20 cellular contexts compared by ENCODE assay signal in the genomic region with DNA sequence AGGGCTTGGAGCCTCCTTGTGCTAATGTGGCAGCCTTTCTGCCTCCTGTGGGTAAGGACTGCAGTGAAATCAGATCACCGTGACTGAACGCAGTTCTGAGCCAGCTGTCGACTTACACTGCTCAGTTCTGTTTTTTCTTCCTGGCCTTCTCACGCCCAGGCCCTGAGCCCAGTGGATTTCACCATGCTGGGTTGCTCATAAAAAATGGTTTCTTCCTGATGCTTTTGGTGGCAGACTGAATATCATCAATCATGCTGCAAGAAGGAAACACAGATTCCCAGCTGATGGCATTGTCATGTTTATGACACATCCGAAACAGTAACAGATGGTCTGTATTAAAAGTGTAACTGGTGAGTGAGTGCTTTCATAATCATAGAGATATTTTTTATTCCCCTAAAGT.
DNase-seq lines count a peak whose midpoint lies in the region; ATAC-seq and TF ChIP-seq lines count a peak whose summit lies in the region.
"Had no signal": no experiment of that assay in that cellular context is flagged by ENCODE, and none has a peak within 500 bp of the region (broad histone marks: within the 10 kb centered on the region; RNA-seq: fewer than 3 reads in every experiment).

No MANE protein-coding gene starts in this region.

- peak; percentile 34 for ATAC-seq in mucosa of descending colon
- ATAC-seq: A549; activated CD4-positive, alpha-beta T cell treated with anti-CD3 and anti-CD28 coated beads for 36 hours; CD8-positive, alpha-beta T cell had no signal

- no peak overlapping the region for H4K91ac ChIP-seq in neuronal stem cell (ENCODE audit: low read depth, low read length, poor library complexity)

- H3K27ac ChIP-seq in neuronal stem cell (replicated peaks; ENCODE audit: low read length) = no peak overlapping the region
- H3K27ac ChIP-seq: A549, SJSA1 had no signal

- intact Hi-C loops in mucosa of descending colon (cut with DNase I, micrococcal nuclease) = no loop called here

- H3K4ac ChIP-seq in neuronal stem cell (ENCODE audit: low read length) = no peak overlapping the region

- no CpG with 5 or more reads among the region's 5 CpGs for WGBS in neuronal stem cell (ENCODE audit: extremely low coverage in 2 of 2, insufficient read length in 2 of 2, insufficient replicate concordance in 1 of 2), 2 donors

- H3K14ac ChIP-seq in neuronal stem cell (ENCODE audit: low read length) = no peak overlapping the region

- no peak overlapping the region for H3K4me2 ChIP-seq in neuronal stem cell (ENCODE audit: insufficient read depth, low read length, poor library complexity, severe bottlenecking)
- H3K4me2 ChIP-seq: A549 had no signal

- TF ChIP-seq CTCF in AG10803 (conservative IDR thresholded peaks at IDR 0.05; ENCODE audit: low read length) (peak; percentile 13; the same call in 1 of the 2 replicates), mucosa of descending colon (IDR thresholded peaks at IDR 0.05) (no peak), GM13977 (IDR thresholded peaks at IDR 0.05; ENCODE audit: extremely low read depth, insufficient read depth, missing control alignments) (no peak)

- H3K9me3 ChIP-seq in mucosa of descending colon = peaks cover 69% of the 10 kb centered on the region
- peaks cover 2 to 13% of the 10 kb centered on the region in 2 donors for H3K9me3 ChIP-seq in neuronal stem cell (replicated peaks in 1 of 2; ENCODE audit: control insufficient read depth in 2 of 2, insufficient read depth in 1 of 2, low read depth in 1 of 2, low read length in 2 of 2)
- H3K9me3 ChIP-seq: A549 had no signal

- H3K4me3 ChIP-seq in AG10803 (ENCODE audit: low read length) (no peak overlapping the region), mucosa of descending colon (no peak overlapping the region), neuronal stem cell (ENCODE audit: low read length in 2 of 2) (no peak overlapping the region)
- H3K4me3 ChIP-seq: A549, esophagus squamous epithelium, SJSA1 had no signal

- H2AFZ ChIP-seq in neuronal stem cell (ENCODE audit: low read length) = no peak overlapping the region

- no peak overlapping the region for H4K8ac ChIP-seq in neuronal stem cell (ENCODE audit: low read depth, low read length)

- H3K9ac ChIP-seq in neuronal stem cell (ENCODE audit: low read depth, low read length, poor library complexity) = no peak overlapping the region

- no peak overlapping the region for H2BK120ac ChIP-seq in neuronal stem cell (ENCODE audit: low read depth, low read length)

- H2AK5ac ChIP-seq in neuronal stem cell (ENCODE audit: low read depth, low read length) = no peak overlapping the region

- H3K27me3 ChIP-seq in neuronal stem cell (ENCODE audit: control insufficient read depth in 3 of 3, insufficient read depth in 3 of 3, low read depth in 1 of 3, low read length in 3 of 3) = no peaks in the 10 kb centered on the region
- H3K27me3 ChIP-seq: esophagus squamous epithelium, SJSA1 had no signal

- H3K79me1 ChIP-seq in neuronal stem cell (ENCODE audit: low read depth, low read length) = no peaks in the 10 kb centered on the region

- H3K36me3 ChIP-seq in mucosa of descending colon (ENCODE audit: low read depth) (no peaks in the 10 kb centered on the region), neuronal stem cell (replicated peaks in 1 of 2; ENCODE audit: control insufficient read depth in 2 of 2, insufficient read depth in 2 of 2, low read length in 2 of 2) (no peaks in the 10 kb centered on the region)
- H3K36me3 ChIP-seq: esophagus squamous epithelium, SJSA1 had no signal

- no peak overlapping the region for H2BK15ac ChIP-seq in neuronal stem cell (ENCODE audit: low read length)

- H3K18ac ChIP-seq in neuronal stem cell (ENCODE audit: low read length) = no peak overlapping the region

- H2BK12ac ChIP-seq in neuronal stem cell (ENCODE audit: low read length) = no peak overlapping the region

- no peak overlapping the region for H2BK5ac ChIP-seq in neuronal stem cell (ENCODE audit: low read length)

- H3K4me1 ChIP-seq in mucosa of descending colon (ENCODE audit: low read depth) (no peaks in the 10 kb centered on the region), neuronal stem cell (ENCODE audit: control insufficient read depth in 2 of 2, insufficient read depth in 1 of 2, low read depth in 1 of 2, low read length in 2 of 2) (no peaks in the 10 kb centered on the region)
- H3K4me1 ChIP-seq: A549, SJSA1 had no signal

- DNase-seq in AG10803 (ENCODE audit: low read depth) (peak; percentile 92), NCI-H1694 treated with DMSO at 0.1 percent for 48 hours (lab: John Stamatoyannopoulos, UW) (peak; percentile 90), cerebellum (ENCODE audit: low spot score) (peak; percentile 52), mucosa of descending colon (peak in 1 of 3 donors; percentile 10), neuronal stem cell (ENCODE audit: low spot score) (no peak), GM13977 (ENCODE audit: low spot score) (no peak), COLO829 (ENCODE audit: low spot score) (no peak), nucleus accumbens (lab: John Stamatoyannopoulos, UW) (no peak)
- DNase-seq: activated CD4-positive, alpha-beta T cell treated with anti-CD3 and anti-CD28 coated beads for 36 hours; activated CD8-positive, alpha-beta memory T cell treated with anti-CD3 and anti-CD28 coated beads, Interleukin-2, amount 50 U/mL, for 4 hours; activated naive CD4-positive, alpha-beta T cell; CD8-positive, alpha-beta T cell; effector CD4-positive, alpha-beta T cell; esophagus squamous epithelium; H7; NCI-H146; NCI-H446; stimulated activated naive CD4-positive, alpha-beta T cell treated with Interleukin-2 at 50 U/mL for 16 hours had no signal

- in situ Hi-C loops in GM13977 (cut with MboI; ENCODE audit: low pct_unique_long_range_greater_than_20kb, low sequenced_read_pairs, unreplicated experiment) = no loop called here

- no peak overlapping the region for H3K23ac ChIP-seq in neuronal stem cell (ENCODE audit: low read depth, low read length, poor library complexity)

Comparison
In these comparisons a context has a peak if more than half of its experiments do, and no peak if none do; other contexts are left out.
1. DNase-seq: peak in AG10803 (single experiment), NCI-H1694 treated with DMSO at 0.1 percent for 48 hours (single experiment) and cerebellum (single experiment); none in neuronal stem cell (single experiment), GM13977 (single experiment), COLO829 (single experiment) and nucleus accumbens (0 of 56).